ENCODE assay signal across 1 cellular context in the genomic region with DNA sequence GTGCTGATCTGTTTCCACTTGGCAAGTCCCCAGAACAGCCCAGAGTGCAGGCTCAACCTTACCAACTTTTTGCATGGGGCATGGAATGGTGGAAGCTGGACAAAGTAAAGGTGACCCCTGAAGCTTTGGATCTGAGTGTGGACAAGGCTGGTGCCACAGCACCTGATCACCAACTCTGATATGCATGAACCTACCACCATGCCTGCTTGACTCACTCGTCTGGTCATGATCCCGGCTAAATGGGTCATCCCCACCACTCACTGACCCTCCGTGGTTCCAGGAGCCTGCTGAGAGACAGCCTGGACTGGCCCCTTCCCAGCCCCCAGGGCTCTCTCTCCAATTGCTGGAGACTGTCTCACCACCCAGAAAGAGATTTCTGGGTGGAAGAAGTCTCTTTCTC.
TF ChIP-seq lines count a peak whose summit lies in the region.

No MANE protein-coding gene starts in this region.

TF ChIP-seq in K562, 482 proteins besides CTCF, POLR2A, EP300 and RAD21:
- TF ChIP-seq ZKSCAN3 (CRISPR knock-in tag; IDR thresholded peaks at IDR 0.05) (no peak), ELF1 (tag; IDR thresholded peaks at IDR 0.05) (no peak), KDM1A (IDR thresholded peaks at IDR 0.05) (no peak), ERF (CRISPR knock-in tag; IDR thresholded peaks at IDR 0.05) (no peak), BACH1 (tag; IDR thresholded peaks at IDR 0.05) (no peak), CEBPB (tag; IDR thresholded peaks at IDR 0.05) (no peak)
- TF ChIP-seq, protein P1, sequence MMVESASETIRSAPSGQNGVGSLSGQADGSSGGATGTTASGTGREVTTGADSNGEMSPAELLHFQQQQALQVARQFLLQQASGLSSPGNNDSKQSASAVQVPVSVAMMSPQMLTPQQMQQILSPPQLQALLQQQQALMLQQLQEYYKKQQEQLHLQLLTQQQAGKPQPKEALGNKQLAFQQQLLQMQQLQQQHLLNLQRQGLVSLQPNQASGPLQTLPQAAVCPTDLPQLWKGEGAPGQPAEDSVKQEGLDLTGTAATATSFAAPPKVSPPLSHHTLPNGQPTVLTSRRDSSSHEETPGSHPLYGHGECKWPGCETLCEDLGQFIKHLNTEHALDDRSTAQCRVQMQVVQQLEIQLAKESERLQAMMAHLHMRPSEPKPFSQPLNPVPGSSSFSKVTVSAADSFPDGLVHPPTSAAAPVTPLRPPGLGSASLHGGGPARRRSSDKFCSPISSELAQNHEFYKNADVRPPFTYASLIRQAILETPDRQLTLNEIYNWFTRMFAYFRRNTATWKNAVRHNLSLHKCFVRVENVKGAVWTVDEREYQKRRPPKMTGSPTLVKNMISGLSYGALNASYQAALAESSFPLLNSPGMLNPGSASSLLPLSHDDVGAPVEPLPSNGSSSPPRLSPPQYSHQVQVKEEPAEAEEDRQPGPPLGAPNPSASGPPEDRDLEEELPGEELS (CRISPR knock-in tag; IDR thresholded peaks at IDR 0.05; ENCODE audit: borderline replicate concordance) = no peak
- TF ChIP-seq, protein P2, sequence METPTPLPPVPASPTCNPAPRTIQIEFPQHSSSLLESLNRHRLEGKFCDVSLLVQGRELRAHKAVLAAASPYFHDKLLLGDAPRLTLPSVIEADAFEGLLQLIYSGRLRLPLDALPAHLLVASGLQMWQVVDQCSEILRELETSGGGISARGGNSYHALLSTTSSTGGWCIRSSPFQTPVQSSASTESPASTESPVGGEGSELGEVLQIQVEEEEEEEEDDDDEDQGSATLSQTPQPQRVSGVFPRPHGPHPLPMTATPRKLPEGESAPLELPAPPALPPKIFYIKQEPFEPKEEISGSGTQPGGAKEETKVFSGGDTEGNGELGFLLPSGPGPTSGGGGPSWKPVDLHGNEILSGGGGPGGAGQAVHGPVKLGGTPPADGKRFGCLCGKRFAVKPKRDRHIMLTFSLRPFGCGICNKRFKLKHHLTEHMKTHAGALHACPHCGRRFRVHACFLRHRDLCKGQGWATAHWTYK (CRISPR knock-in tag; IDR thresholded peaks at IDR 0.05) = no peak
TF ChIP-seq in K562: peak in this region for 0.
